In genomic region chr3:42072583-42072924, GRCh38 we compare ENCODE assay signal across 9 cellular contexts. TPM values are rescaled to one million over a fixed set of nuclear protein-coding genes. Genes with fewer than 3 reads are reported as not detected.
DNase-seq lines count a peak whose midpoint lies in the region; ATAC-seq and TF ChIP-seq lines count a peak whose summit lies in the region.
"Had no signal": no experiment of that assay in that cellular context is flagged by ENCODE, and none has a peak within 500 bp of the region (broad histone marks: within the 10 kb centered on the region; RNA-seq: fewer than 3 reads in every experiment).

No MANE protein-coding gene starts in this region.

- peaks cover 67 to 78% (median 75%) of the 10 kb centered on the region in 10 experiments for H3K4me1 ChIP-seq in BLaER1 treated with 17β-estradiol and CSF1 and Interleukin-3, amounts not matched to agents 10 nM and 100 nM
- H3K4me1 ChIP-seq in OCI-LY1 (ENCODE audit: insufficient read depth, low read length, severe bottlenecking): peaks cover 63% of the 10 kb centered on the region
- H3K4me1 ChIP-seq in parathyroid adenoma: peaks cover 18% of the 10 kb centered on the region
- peaks cover 13 to 42% of the 10 kb centered on the region in 2 donors for H3K4me1 ChIP-seq in neuronal stem cell (ENCODE audit: control insufficient read depth in 2 of 2, insufficient read depth in 1 of 2, low read depth in 1 of 2, low read length in 2 of 2)

- H4K8ac ChIP-seq in neuronal stem cell (ENCODE audit: low read depth, low read length): no peak overlapping the region

- H2AK5ac ChIP-seq in neuronal stem cell (ENCODE audit: low read depth, low read length): no peak overlapping the region

- H2AFZ ChIP-seq in OCI-LY1 (ENCODE audit: low read length) (no peak overlapping the region), parathyroid adenoma (peak overlapping the region; percentile 25), neuronal stem cell (ENCODE audit: low read length) (no peak overlapping the region)

- no peak overlapping the region for H2BK12ac ChIP-seq in neuronal stem cell (ENCODE audit: low read length)

- H3K79me2 ChIP-seq in OCI-LY1 (ENCODE audit: insufficient read depth, low read length) (peaks cover 86% of the 10 kb centered on the region), parathyroid adenoma (peaks cover 41% of the 10 kb centered on the region)

- TF ChIP-seq CTCF in OCI-LY1 (IDR thresholded peaks at IDR 0.05; ENCODE audit: low read length) (no peak), parathyroid adenoma (IDR thresholded peaks at IDR 0.05) (no peak)

- no peaks in the 10 kb centered on the region for H3K27me3 ChIP-seq in BLaER1 treated with 17β-estradiol and CSF1 and Interleukin-3, amounts not matched to agents 10 nM and 100 nM
- no peaks in the 10 kb centered on the region for H3K27me3 ChIP-seq in OCI-LY1 (ENCODE audit: insufficient read depth, low read length)
- no peaks in the 10 kb centered on the region for H3K27me3 ChIP-seq in parathyroid adenoma (ENCODE audit: control insufficient read depth, insufficient read depth, low read length)
- H3K27me3 ChIP-seq in neuronal stem cell (ENCODE audit: control insufficient read depth in 3 of 3, insufficient read depth in 3 of 3, low read depth in 1 of 3, low read length in 3 of 3): no peaks in the 10 kb centered on the region

- no peak overlapping the region for H2BK120ac ChIP-seq in neuronal stem cell (ENCODE audit: low read depth, low read length)

- peak overlapping the region; percentile 69 to 81 (median 78); a peak in 21 of 22 replicates for H3K9ac ChIP-seq in BLaER1 treated with 17β-estradiol and CSF1 and Interleukin-3, amounts not matched to agents 10 nM and 100 nM
- H3K9ac ChIP-seq in OCI-LY1 (ENCODE audit: low read length) (peak overlapping the region; percentile 42; the same call in 1 of the 2 replicates), parathyroid adenoma (no peak overlapping the region), neuronal stem cell (ENCODE audit: low read depth, low read length, poor library complexity) (no peak overlapping the region)

- H2BK5ac ChIP-seq in neuronal stem cell (ENCODE audit: low read length): no peak overlapping the region

- H3K14ac ChIP-seq in neuronal stem cell (ENCODE audit: low read length): no peak overlapping the region

- H3K36me3 ChIP-seq in BLaER1 treated with 17β-estradiol and CSF1 and Interleukin-3, amounts not matched to agents 10 nM and 100 nM: peaks cover 0 to 27% (median 9%) of the 10 kb centered on the region in 11 experiments; a peak in 12 of 22 replicates
- peaks cover 6% of the 10 kb centered on the region; the same call in 1 of the 2 replicates for H3K36me3 ChIP-seq in OCI-LY1 (ENCODE audit: insufficient read depth, low read length)
- H3K36me3 ChIP-seq in parathyroid adenoma (ENCODE audit: control insufficient read depth, insufficient read depth, low read length): no peaks in the 10 kb centered on the region
- H3K36me3 ChIP-seq in neuronal stem cell (replicated peaks in 1 of 2; ENCODE audit: control insufficient read depth in 2 of 2, insufficient read depth in 2 of 2, low read length in 2 of 2): no peaks in the 10 kb centered on the region

- no peaks in the 10 kb centered on the region for H3F3A ChIP-seq in OCI-LY1 (ENCODE audit: insufficient read depth, low read length)

- no peak overlapping the region for H3K23ac ChIP-seq in neuronal stem cell (ENCODE audit: low read depth, low read length, poor library complexity)

- H3K9me3 ChIP-seq in BLaER1 treated with 17β-estradiol and CSF1 and Interleukin-3, amounts not matched to agents 10 nM and 100 nM (replicated peaks in 1 of 11): peaks cover 18 to 30% (median 26%) of the 10 kb centered on the region in 11 experiments; a peak in 21 of 22 replicates
- no peaks in the 10 kb centered on the region for H3K9me3 ChIP-seq in OCI-LY1 (ENCODE audit: low read length)
- no peaks in the 10 kb centered on the region for H3K9me3 ChIP-seq in parathyroid adenoma (ENCODE audit: control insufficient read depth, low read length)
- peaks cover 0 to 11% of the 10 kb centered on the region in 2 donors for H3K9me3 ChIP-seq in neuronal stem cell (replicated peaks in 1 of 2; ENCODE audit: control insufficient read depth in 2 of 2, insufficient read depth in 1 of 2, low read depth in 1 of 2, low read length in 2 of 2)

- no peak for ATAC-seq in GM18861 (IDR thresholded peaks at IDR 0.05; ENCODE audit: unreplicated experiment)

- no peak overlapping the region for H2BK15ac ChIP-seq in neuronal stem cell (ENCODE audit: low read length)

- H3K4me3 ChIP-seq in BLaER1 treated with 17β-estradiol and CSF1 and Interleukin-3, amounts not matched to agents 10 nM and 100 nM: peak overlapping the region; percentile 42 to 69 (median 59)
- H3K4me3 ChIP-seq in OCI-LY1 (ENCODE audit: low read depth, low read length, poor library complexity, severe bottlenecking) (peak overlapping the region; percentile 33), parathyroid adenoma (ENCODE audit: low read depth, low read length) (peak overlapping the region; percentile 19), neuronal stem cell (ENCODE audit: low read length in 2 of 2) (no peak overlapping the region)

- H4K91ac ChIP-seq in neuronal stem cell (ENCODE audit: low read depth, low read length, poor library complexity): no peak overlapping the region

- no CpG with 5 or more reads among the region's 5 CpGs for WGBS in neuronal stem cell (ENCODE audit: extremely low coverage in 2 of 2, insufficient read length in 2 of 2, insufficient replicate concordance in 1 of 2), 2 donors

- H3K79me1 ChIP-seq in neuronal stem cell (ENCODE audit: low read depth, low read length): peaks cover 6% of the 10 kb centered on the region

- peak overlapping the region; percentile 89 to 100 (median 97) for H3K4me2 ChIP-seq in BLaER1 treated with 17β-estradiol and CSF1 and Interleukin-3, amounts not matched to agents 10 nM and 100 nM
- H3K4me2 ChIP-seq in OCI-LY1 (ENCODE audit: low read length): peak overlapping the region; percentile 53
- peak overlapping the region; percentile 68 for H3K4me2 ChIP-seq in parathyroid adenoma (ENCODE audit: low read length)
- no peak overlapping the region for H3K4me2 ChIP-seq in neuronal stem cell (ENCODE audit: insufficient read depth, low read length, poor library complexity, severe bottlenecking)

- H3K9me2 ChIP-seq in OCI-LY1 (ENCODE audit: low read depth, low read length): no peaks in the 10 kb centered on the region

- peaks cover 5 to 76% (median 31%) of the 10 kb centered on the region in 11 experiments; a peak in 14 of 22 replicates for H4K20me1 ChIP-seq in BLaER1 treated with 17β-estradiol and CSF1 and Interleukin-3, amounts not matched to agents 10 nM and 100 nM
- H4K20me1 ChIP-seq in OCI-LY1 (ENCODE audit: insufficient read depth, low read length): no peaks in the 10 kb centered on the region

- DNase-seq in epithelial cell of prostate (ENCODE audit: low read depth, low spot score) (no peak), NAMALWA (ENCODE audit: low spot score) (no peak), neuronal stem cell (ENCODE audit: low spot score) (no peak), ureter (ENCODE audit: low spot score) (no peak)
- DNase-seq: activated effector memory CD4-positive, alpha-beta T cell treated with Interleukin-2 at 50 U/mL for 16 hours had no signal

- H3K4ac ChIP-seq in neuronal stem cell (ENCODE audit: low read length): no peak overlapping the region

- H3K18ac ChIP-seq in neuronal stem cell (ENCODE audit: low read length): no peak overlapping the region

- peak overlapping the region; percentile 43 to 91 (median 82); a peak in 21 of 22 replicates for H3K27ac ChIP-seq in BLaER1 treated with 17β-estradiol and CSF1 and Interleukin-3, amounts not matched to agents 10 nM and 100 nM
- H3K27ac ChIP-seq in OCI-LY1 (ENCODE audit: low read depth, low read length, poor library complexity, severe bottlenecking) (peak overlapping the region; percentile 83), epithelial cell of prostate (peak overlapping the region; percentile 13), parathyroid adenoma (peak overlapping the region; percentile 89), neuronal stem cell (replicated peaks; ENCODE audit: low read length) (no peak overlapping the region)

RNA-seq across cellular contexts. Expression of gene TRAK1, which starts 18.6 kb away (rescaled TPM):
- 31.7 TPM for polyA plus RNA-seq in neuronal stem cell (2013, experiment 1 of 2)
- 32.5 TPM for polyA plus RNA-seq in neuronal stem cell (2013, experiment 2 of 2)
- 142 TPM for total RNA-seq in ureter

Comparison
In these comparisons a context has a peak if more than half of its experiments do, and no peak if none do; other contexts are left out.
1. H3K4me3 ChIP-seq: peak in BLaER1 treated with 17β-estradiol and CSF1 and Interleukin-3, amounts not matched to agents 10 nM and 100 nM (10 of 10), OCI-LY1 (single experiment) and parathyroid adenoma (single experiment); none in neuronal stem cell (0 of 2).
2. H3K9ac ChIP-seq: peak in BLaER1 treated with 17β-estradiol and CSF1 and Interleukin-3, amounts not matched to agents 10 nM and 100 nM (11 of 11) and OCI-LY1 (single experiment); none in parathyroid adenoma (single experiment) and neuronal stem cell (single experiment).